Comparison of ENCODE assay signal across 1 cellular context in the genomic region with DNA sequence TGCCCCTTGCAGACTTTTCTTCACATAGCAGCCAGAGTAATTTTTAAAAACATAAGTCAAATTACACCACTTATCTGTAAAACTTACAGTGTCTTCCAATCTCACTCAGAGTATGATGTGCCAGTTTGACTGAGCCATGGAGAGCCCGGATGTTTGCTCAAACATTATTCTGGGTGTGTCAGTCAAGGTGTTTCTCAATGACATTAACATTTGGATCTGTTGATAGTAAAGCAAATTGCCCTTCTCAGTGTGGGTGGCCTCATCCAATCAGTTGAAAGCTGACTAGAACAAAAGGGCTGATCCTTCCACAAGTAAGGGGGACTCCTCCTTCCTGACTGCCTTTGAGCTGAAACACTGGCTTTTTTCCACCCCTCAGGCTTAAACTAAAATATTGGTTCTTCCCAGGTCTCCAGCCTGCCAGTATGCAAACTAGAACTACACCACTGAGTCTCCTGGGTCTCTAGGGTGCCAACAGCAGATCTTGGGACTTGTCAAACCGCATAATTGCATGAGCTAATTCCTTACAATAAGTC.
TF ChIP-seq lines count a peak whose summit lies in the region.

No MANE protein-coding gene starts in this region.

TF ChIP-seq in SK-N-SH treated with all-trans-retinoic acid at 6 μM for 48 hours, 23 proteins besides CTCF, POLR2A, EP300 and RAD21 (continued from another document):
- TF ChIP-seq, protein P1, sequence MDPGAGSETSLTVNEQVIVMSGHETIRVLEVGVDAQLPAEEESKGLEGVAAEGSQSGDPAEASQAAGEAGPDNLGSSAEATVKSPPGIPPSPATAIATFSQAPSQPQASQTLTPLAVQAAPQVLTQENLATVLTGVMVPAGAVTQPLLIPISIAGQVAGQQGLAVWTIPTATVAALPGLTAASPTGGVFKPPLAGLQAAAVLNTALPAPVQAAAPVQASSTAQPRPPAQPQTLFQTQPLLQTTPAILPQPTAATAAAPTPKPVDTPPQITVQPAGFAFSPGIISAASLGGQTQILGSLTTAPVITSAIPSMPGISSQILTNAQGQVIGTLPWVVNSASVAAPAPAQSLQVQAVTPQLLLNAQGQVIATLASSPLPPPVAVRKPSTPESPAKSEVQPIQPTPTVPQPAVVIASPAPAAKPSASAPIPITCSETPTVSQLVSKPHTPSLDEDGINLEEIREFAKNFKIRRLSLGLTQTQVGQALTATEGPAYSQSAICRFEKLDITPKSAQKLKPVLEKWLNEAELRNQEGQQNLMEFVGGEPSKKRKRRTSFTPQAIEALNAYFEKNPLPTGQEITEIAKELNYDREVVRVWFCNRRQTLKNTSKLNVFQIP (CRISPR knock-in tag; IDR thresholded peaks at IDR 0.05; ENCODE audit: borderline replicate concordance, low read depth) = no peak
TF ChIP-seq in SK-N-SH treated with all-trans-retinoic acid at 6 μM for 48 hours: peak in this region for 0.
